ENCODE assay signal across 22 cellular contexts in the genomic region with DNA sequence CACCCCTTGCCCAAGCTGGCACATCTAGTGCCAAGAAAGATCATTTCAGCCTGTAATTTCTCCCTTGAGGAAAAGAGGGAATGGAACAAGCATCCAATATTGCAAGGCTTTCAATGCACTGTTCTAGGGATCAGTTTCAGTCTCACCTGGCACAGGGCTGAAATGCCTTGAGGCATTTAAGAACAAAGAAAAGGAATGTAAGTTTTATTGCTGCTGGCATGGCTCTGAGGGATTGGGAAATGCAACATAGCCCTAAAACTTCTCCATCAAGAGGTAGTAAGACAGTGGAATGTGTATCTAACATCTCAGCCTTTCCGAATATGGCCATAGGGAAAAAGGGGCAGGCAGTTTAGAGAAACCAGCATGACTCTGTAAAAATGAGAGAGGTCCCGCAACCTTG.
DNase-seq lines count a peak whose midpoint lies in the region; ATAC-seq, FAIRE-seq and TF ChIP-seq lines count a peak whose summit lies in the region.
"Had no signal": no experiment of that assay in that cellular context is flagged by ENCODE, and none has a peak within 500 bp of the region (broad histone marks: within the 10 kb centered on the region; RNA-seq: fewer than 3 reads in every experiment).

No MANE protein-coding gene starts in this region.

- H3K4me2 ChIP-seq in H1 (ENCODE audit: insufficient read depth in 1 of 2, low read depth in 2 of 2, low read length in 2 of 2) = no peak overlapping the region

- DNase-seq in MCF 10A (ENCODE audit: unreplicated experiment) (peak; percentile 22), breast epithelium (ENCODE audit: low spot score in 2 of 2) (no peak), H1 (ENCODE audit: low read depth in 1 of 2, low spot score in 2 of 2) (peak in 1 of 2 experiments; percentile 3), islet precursor cell (peak; percentile 53), NOMO-1 (lab: John Stamatoyannopoulos, UW; ENCODE audit: unreplicated experiment in 2 of 2) (no peak), NCI-H2081 (lab: John Stamatoyannopoulos, UW) (no peak)
- DNase-seq in activated naive CD8-positive, alpha-beta T cell treated with anti-CD3 and anti-CD28 coated beads, Interleukin-2, amount 50 U/mL, for 24 hours = no peak
- DNase-seq: 8988T; C1 segment of cervical spinal cord; CD8-positive, alpha-beta T cell; DMS153; Karpas-422; MG63; NCI-H1694 treated with DMSO at 0.1 percent for 48 hours; NCI-H510A; NCI-H82; SHP77 had no signal

- no peak overlapping the region for H2BK15ac ChIP-seq in H1 (ENCODE audit: low read length)

- H3K79me2 ChIP-seq in H1 (ENCODE audit: control insufficient read depth in 1 of 2, insufficient read depth in 2 of 2, low read length in 2 of 2) = no peaks in the 10 kb centered on the region

- no peak overlapping the region for H3K27ac Mint-ChIP-seq in MCF 10A (ENCODE audit: low read depth, unreplicated experiment)
- H3K27ac Mint-ChIP-seq in activated naive CD8-positive, alpha-beta T cell treated with anti-CD3 and anti-CD28 coated beads, Interleukin-2, amount 50 U/mL, for 24 hours = no peak overlapping the region
- H3K27ac Mint-ChIP-seq: CD8-positive, alpha-beta T cell; IgD-negative memory B cell had no signal

- H3K9me3 ChIP-seq in breast epithelium = no peaks in the 10 kb centered on the region
- H3K9me3 ChIP-seq in H1 (ENCODE audit: insufficient read depth in 2 of 2, low read depth in 1 of 2, low read length in 1 of 2) = no peaks in the 10 kb centered on the region
- H3K9me3 ChIP-seq: MG63 had no signal

- FAIRE-seq in H1 (lab: Jason Lieb, UNC) = no peak
- FAIRE-seq: G401.6, GM12892, H54 had no signal

- POLR2A ChIA-PET in MCF 10A (lab: Yijun Ruan, JAX) = no interaction called here
- POLR2A ChIA-PET in H1 (lab: Charles Lee; ENCODE audit: partially characterized antibody) = no interaction called here

- no peak overlapping the region for H4K91ac ChIP-seq in H1 (replicated peaks; ENCODE audit: insufficient read length, low read length)

- no peak overlapping the region for H2BK12ac ChIP-seq in H1 (ENCODE audit: low read depth, low read length)

- no peak overlapping the region for H3K18ac ChIP-seq in H1 (ENCODE audit: extremely low read depth, low read length)

- H3K9ac ChIP-seq in H1 (replicated peaks in 1 of 4; ENCODE audit: extremely low read depth in 1 of 4, low read depth in 3 of 4, low read length in 3 of 4) = no peak overlapping the region

- no peak overlapping the region for H3K4ac ChIP-seq in H1 (replicated peaks; ENCODE audit: insufficient read length, low read depth, low read length)

- H3K36me3 ChIP-seq in breast epithelium (no peaks in the 10 kb centered on the region), H1 (ENCODE audit: control insufficient read depth in 2 of 4, insufficient read depth in 4 of 4, low read length in 3 of 4) (no peaks in the 10 kb centered on the region)
- H3K36me3 ChIP-seq: MG63 had no signal

- no peaks in the 10 kb centered on the region for H3K36me3 Mint-ChIP-seq in MCF 10A (ENCODE audit: insufficient read depth, unreplicated experiment)
- no peaks in the 10 kb centered on the region for H3K36me3 Mint-ChIP-seq in activated naive CD8-positive, alpha-beta T cell treated with anti-CD3 and anti-CD28 coated beads, Interleukin-2, amount 50 U/mL, for 24 hours (ENCODE audit: low read depth)
- H3K36me3 Mint-ChIP-seq: CD8-positive, alpha-beta T cell had no signal

- H3K4me1 Mint-ChIP-seq in MCF 10A (ENCODE audit: insufficient read depth, unreplicated experiment) = peaks cover 5% of the 10 kb centered on the region
- H3K4me1 Mint-ChIP-seq in activated naive CD8-positive, alpha-beta T cell treated with anti-CD3 and anti-CD28 coated beads, Interleukin-2, amount 50 U/mL, for 24 hours = no peaks in the 10 kb centered on the region
- H3K4me1 Mint-ChIP-seq: IgD-negative memory B cell had no signal

- no peaks in the 10 kb centered on the region for H3K79me1 ChIP-seq in H1 (ENCODE audit: low read depth, low read length)

- no peak overlapping the region for H4K8ac ChIP-seq in H1 (ENCODE audit: extremely low read depth, insufficient read depth, low read length)

- no peak for ATAC-seq in GM19023 (IDR thresholded peaks at IDR 0.05; ENCODE audit: unreplicated experiment)
- ATAC-seq in activated naive CD8-positive, alpha-beta T cell treated with anti-CD3 and anti-CD28 coated beads, Interleukin-2, amount 50 U/mL, for 24 hours = no peak
- ATAC-seq: CD8-positive, alpha-beta T cell had no signal

- H3K27ac ChIP-seq in breast epithelium (no peak overlapping the region), H1 (ENCODE audit: low read depth, low read length) (no peak overlapping the region)

- no peak overlapping the region for H2BK5ac ChIP-seq in H1 (ENCODE audit: low read depth, low read length)

- peak overlapping the region; percentile 84; the same call in 1 of the 2 replicates for H2AFZ ChIP-seq in H1 (ENCODE audit: low read length)

- H3K4me3 Mint-ChIP-seq in MCF 10A (ENCODE audit: unreplicated experiment) = no peak overlapping the region
- H3K4me3 Mint-ChIP-seq in activated naive CD8-positive, alpha-beta T cell treated with anti-CD3 and anti-CD28 coated beads, Interleukin-2, amount 50 U/mL, for 24 hours = no peak overlapping the region
- H3K4me3 Mint-ChIP-seq: CD8-positive, alpha-beta T cell; IgD-negative memory B cell had no signal

- TF ChIP-seq CTCF in MCF 10A (IDR thresholded peaks at IDR 0.05; ENCODE audit: unreplicated experiment) (no peak), breast epithelium (IDR thresholded peaks at IDR 0.05) (no peak), H1 (IDR thresholded peaks at IDR 0.05; ENCODE audit: control extremely low read depth in 1 of 3, insufficient read depth in 1 of 3, low read depth in 1 of 3, low read length in 3 of 3) (no peak)

- H3K23ac ChIP-seq in H1 (ENCODE audit: insufficient read length) = no peak overlapping the region

- H3K9me3 Mint-ChIP-seq in MCF 10A (ENCODE audit: unreplicated experiment) = peaks cover 7% of the 10 kb centered on the region
- H3K9me3 Mint-ChIP-seq in activated naive CD8-positive, alpha-beta T cell treated with anti-CD3 and anti-CD28 coated beads, Interleukin-2, amount 50 U/mL, for 24 hours = peaks cover 21% of the 10 kb centered on the region

- no peak overlapping the region for H2AK5ac ChIP-seq in H1 (ENCODE audit: low read depth, low read length)

- H3K4me1 ChIP-seq in breast epithelium = no peaks in the 10 kb centered on the region
- H3K4me1 ChIP-seq in H1 (replicated peaks in 1 of 4; ENCODE audit: control insufficient read depth in 3 of 4, insufficient read depth in 4 of 4, low read length in 3 of 4) = peaks cover 0 to 3% (median 0%) of the 10 kb centered on the region in 4 experiments; a peak in 1 of 7 replicates

- no peak overlapping the region for H4K5ac ChIP-seq in H1 (ENCODE audit: insufficient read length, low read depth, low read length)

- WGBS in H1 (ENCODE audit: extremely low coverage in 1 of 2, insufficient coverage in 1 of 2, insufficient read length in 1 of 2, insufficient replicate concordance in 2 of 2, low coverage in 1 of 2, low lambda C conversion rate in 2 of 2, missing lambda C conversion rate in 1 of 2), 2 experiments = 88% methylated on average over 2 of the region's 2 CpGs; no CpG with 5 or more reads in 1 of the 2 experiments

- no peak for TF ChIP-seq POLR2A in breast epithelium (IDR thresholded peaks at IDR 0.05)
- no peak for TF ChIP-seq POLR2A in H1 (IDR thresholded peaks at IDR 0.05; ENCODE audit: control extremely low read depth in 1 of 2, low read depth in 2 of 2, low read length in 2 of 2)

- no peaks in the 10 kb centered on the region for H3K27me3 Mint-ChIP-seq in MCF 10A (ENCODE audit: insufficient read depth, unreplicated experiment)
- no peaks in the 10 kb centered on the region for H3K27me3 Mint-ChIP-seq in activated naive CD8-positive, alpha-beta T cell treated with anti-CD3 and anti-CD28 coated beads, Interleukin-2, amount 50 U/mL, for 24 hours

- no peaks in the 10 kb centered on the region for H3K27me3 ChIP-seq in breast epithelium
- no peaks in the 10 kb centered on the region for H3K27me3 ChIP-seq in H1 (replicated peaks in 1 of 4; ENCODE audit: control insufficient read depth in 3 of 4, extremely low read depth in 1 of 4, insufficient read depth in 3 of 4, low read length in 3 of 4)
- H3K27me3 ChIP-seq: MG63 had no signal

- BruUV-seq in MCF 10A (replicated peaks; lab: Mats Ljungman, UMichigan) = no TSS peak

- no peak for TF ChIP-seq EP300 in H1 (IDR thresholded peaks at IDR 0.05; ENCODE audit: borderline replicate concordance in 1 of 2, low read depth in 2 of 2, low read length in 2 of 2)

- no peaks in the 10 kb centered on the region for H4K20me1 ChIP-seq in H1 (replicated peaks in 1 of 2; ENCODE audit: control insufficient read depth in 1 of 2, insufficient read depth in 2 of 2, low read length in 2 of 2)

- CTCF ChIA-PET in MCF 10A (lab: Yijun Ruan, JAX) (no interaction called here), H1 (lab: Charles Lee; ENCODE audit: partially characterized antibody) (no interaction called here)

- TF ChIP-seq RAD21 in H1 (IDR thresholded peaks at IDR 0.05 in 1 of 2, conservative IDR thresholded peaks at IDR 0.05 in 1 of 2; ENCODE audit: low read depth in 2 of 2, low read length in 2 of 2) = no peak

- no peak overlapping the region for H3K14ac ChIP-seq in H1 (ENCODE audit: insufficient read length)

- H3K56ac ChIP-seq in H1 (replicated peaks; ENCODE audit: insufficient read length, low read depth, low read length) = no peak overlapping the region

- H3K4me3 ChIP-seq in breast epithelium = no peak overlapping the region
- no peak overlapping the region for H3K4me3 ChIP-seq in H1 (ENCODE audit: extremely low read depth in 1 of 4, insufficient read depth in 2 of 4, low read depth in 3 of 4, low read length in 4 of 4)
- H3K4me3 ChIP-seq: MG63 had no signal

- H2BK20ac ChIP-seq in H1 (ENCODE audit: low read length) = no peak overlapping the region

- H2BK120ac ChIP-seq in H1 (replicated peaks; ENCODE audit: low read depth, low read length) = no peak overlapping the region

- intact Hi-C loops in MCF 10A (cut with micrococcal nuclease) = no loop called here
- intact Hi-C loops in breast epithelium (cut with DNase I; ENCODE audit: low total_unique reads) = no loop called here

- H3K23me2 ChIP-seq in H1 (ENCODE audit: low read depth, low read length) = no peaks in the 10 kb centered on the region

TF ChIP-seq in H1, 55 proteins besides CTCF, POLR2A, EP300 and RAD21 (continues in another document):
- TF ChIP-seq NANOG (IDR thresholded peaks at IDR 0.05; ENCODE audit: insufficient read depth, low read depth, low read length, poor library complexity, severe bottlenecking) = no peak
- no peak for TF ChIP-seq POU5F1 (IDR thresholded peaks at IDR 0.05; ENCODE audit: low read depth, low read length)
- TF ChIP-seq TAF7 (optimal IDR thresholded peaks at IDR 0.05; ENCODE audit: borderline replicate concordance, low read depth, low read length) = no peak
- no peak for TF ChIP-seq YY1 (IDR thresholded peaks at IDR 0.05; ENCODE audit: low read depth, low read length)
- TF ChIP-seq RXRA (IDR thresholded peaks at IDR 0.05; ENCODE audit: insufficient read depth, low read depth, low read length) = no peak
- TF ChIP-seq CBX5 (IDR thresholded peaks at IDR 0.05; ENCODE audit: low read depth, low read length) = no peak
- TF ChIP-seq BCL11A (IDR thresholded peaks at IDR 0.05; ENCODE audit: low read depth in 2 of 2, low read length in 2 of 2) = no peak
- TF ChIP-seq HDAC6 (IDR thresholded peaks at IDR 0.05; ENCODE audit: low read depth, low read length) = no peak
- no peak for TF ChIP-seq EGR1 (IDR thresholded peaks at IDR 0.05; ENCODE audit: borderline replicate concordance, low read depth, low read length)

Comparison
In these comparisons a context has a peak if more than half of its experiments do, and no peak if none do; other contexts are left out.
1. DNase-seq: peak in MCF 10A (single experiment) and islet precursor cell (single experiment); none in breast epithelium (0 of 2), activated naive CD8-positive, alpha-beta T cell treated with anti-CD3 and anti-CD28 coated beads, Interleukin-2, amount 50 U/mL, for 24 hours (single experiment), NOMO-1 (0 of 2) and NCI-H2081 (0 of 2).